Comparison of ENCODE assay signal across 10 cellular contexts in genomic region chr17:49514374-49514738, GRCh38. TPM values are rescaled to one million over a fixed set of nuclear protein-coding genes. Genes with fewer than 3 reads are reported as not detected.
DNase-seq lines count a peak whose midpoint lies in the region; ATAC-seq and TF ChIP-seq lines count a peak whose summit lies in the region.
"Had no signal": no experiment of that assay in that cellular context is flagged by ENCODE, and none has a peak within 500 bp of the region (broad histone marks: within the 10 kb centered on the region; RNA-seq: fewer than 3 reads in every experiment).

No MANE protein-coding gene starts in this region.

- H3K9me3 Mint-ChIP-seq in stimulated activated effector memory CD8-positive, alpha-beta T cell treated with anti-CD3 and anti-CD28 coated beads, Interleukin-12 subunit alpha, Interleukin-12 subunit beta, amount 100 ng/mL, for 72 hours: no peaks in the 10 kb centered on the region

- no peaks in the 10 kb centered on the region for H3K4me1 Mint-ChIP-seq in stimulated activated effector memory CD8-positive, alpha-beta T cell treated with anti-CD3 and anti-CD28 coated beads, Interleukin-12 subunit alpha, Interleukin-12 subunit beta, amount 100 ng/mL, for 72 hours

- peak overlapping the region in 3 of 5 donors; percentile 66 to 83 (median 79) for H3K27ac ChIP-seq in adrenal gland
- H3K27ac ChIP-seq in right cardiac atrium (ENCODE audit: low read length): peak overlapping the region; percentile 28

- TF ChIP-seq CTCF in GM12872 (IDR thresholded peaks at IDR 0.05; ENCODE audit: insufficient read depth, low read depth, low read length) (peak; percentile 30; the same call in 1 of the 3 replicates), adrenal gland (IDR thresholded peaks at IDR 0.05) (peak in 1 of 6 experiments; percentile 10)

- peak overlapping the region; percentile 72 for H3K27ac Mint-ChIP-seq in stimulated activated effector memory CD8-positive, alpha-beta T cell treated with anti-CD3 and anti-CD28 coated beads, Interleukin-12 subunit alpha, Interleukin-12 subunit beta, amount 100 ng/mL, for 72 hours

- intact Hi-C loops in adrenal gland (cut with DNase I): no loop called here
- intact Hi-C loops in right cardiac atrium (cut with DNase I): no loop called here

- no peaks in the 10 kb centered on the region for H3K36me3 Mint-ChIP-seq in stimulated activated effector memory CD8-positive, alpha-beta T cell treated with anti-CD3 and anti-CD28 coated beads, Interleukin-12 subunit alpha, Interleukin-12 subunit beta, amount 100 ng/mL, for 72 hours

- no peak overlapping the region for H3K4me3 Mint-ChIP-seq in stimulated activated effector memory CD8-positive, alpha-beta T cell treated with anti-CD3 and anti-CD28 coated beads, Interleukin-12 subunit alpha, Interleukin-12 subunit beta, amount 100 ng/mL, for 72 hours

- no peaks in the 10 kb centered on the region for H3K36me3 ChIP-seq in adrenal gland (replicated peaks in 1 of 2)

- TF ChIP-seq POLR2A in adrenal gland (IDR thresholded peaks at IDR 0.05): no peak

- H3K4me1 ChIP-seq in adrenal gland (replicated peaks in 1 of 2) (peaks cover 17 to 21% of the 10 kb centered on the region in 2 donors), right cardiac atrium (ENCODE audit: control insufficient read depth, insufficient read depth, low read length) (peaks cover 5% of the 10 kb centered on the region)

- WGBS in adrenal gland, 4 donors: 69 to 93% (median 88%) methylated on average over 2 to 3 of the region's 3 CpGs
- WGBS in right cardiac atrium: 66% methylated on average over 3 of the region's 3 CpGs

- DNase-seq in adrenal gland: peak in 1 of 7 donors; percentile 17
- peak in 2 of 3 donors; percentile 66 to 72 for DNase-seq in right cardiac atrium
- DNase-seq in stimulated activated effector memory CD8-positive, alpha-beta T cell treated with anti-CD3 and anti-CD28 coated beads, Interleukin-12 subunit alpha, Interleukin-12 subunit beta, amount 100 ng/mL, for 72 hours (ENCODE audit: low spot score in 2 of 2): no peak
- no peak for DNase-seq in SW480 (ENCODE audit: low spot score)
- DNase-seq in activated CD8-positive, alpha-beta memory T cell treated with anti-CD3 and anti-CD28 coated beads, Interleukin-2, amount 50 U/mL, for 4 hours: no peak
- DNase-seq in NCI-H2227 (lab: John Stamatoyannopoulos, UW; ENCODE audit: unreplicated experiment): no peak
- DNase-seq: activated naive CD4-positive, alpha-beta T cell had no signal

- H3K27me3 ChIP-seq in adrenal gland (no peaks in the 10 kb centered on the region), right cardiac atrium (ENCODE audit: control insufficient read depth, insufficient read depth) (no peaks in the 10 kb centered on the region)
- H3K27me3 ChIP-seq: SJCRH30 had no signal

- H3K4me3 ChIP-seq in adrenal gland (no peak overlapping the region), right cardiac atrium (ENCODE audit: low read length) (no peak overlapping the region)
- H3K4me3 ChIP-seq: SJCRH30 had no signal

- H3K9me3 ChIP-seq in adrenal gland (replicated peaks in 1 of 3) (no peaks in the 10 kb centered on the region), right cardiac atrium (ENCODE audit: control insufficient read depth, low read length) (no peaks in the 10 kb centered on the region)
- H3K9me3 ChIP-seq: SJCRH30 had no signal

- peak in 1 of 2 donors; percentile 3 for ATAC-seq in right cardiac atrium
- no peak for ATAC-seq in stimulated activated effector memory CD8-positive, alpha-beta T cell treated with anti-CD3 and anti-CD28 coated beads, Interleukin-12 subunit alpha, Interleukin-12 subunit beta, amount 100 ng/mL, for 72 hours
- no peak for ATAC-seq in HG03439 (IDR thresholded peaks at IDR 0.05; ENCODE audit: unreplicated experiment)

RNA-seq across cellular contexts. Expression of gene NGFR, which starts 19.3 kb away (rescaled TPM):
- total RNA-seq in adrenal gland (10 to 100 TPM; 15.8 to 77.8 (median 29.5) TPM), right cardiac atrium (10 to 100 TPM; 21.6 to 39.8 (median 29.4) TPM)
- polyA plus RNA-seq in adrenal gland (10 to 100 TPM; 14.0 to 25.5 (median 21.8) TPM), right cardiac atrium (16.5 TPM)

Comparison
In these comparisons a context has a peak if more than half of its experiments do, and no peak if none do; other contexts are left out.
1. DNase-seq: peak in right cardiac atrium (2 of 3); none in stimulated activated effector memory CD8-positive, alpha-beta T cell treated with anti-CD3 and anti-CD28 coated beads, Interleukin-12 subunit alpha, Interleukin-12 subunit beta, amount 100 ng/mL, for 72 hours (0 of 2), SW480 (single experiment), activated CD8-positive, alpha-beta memory T cell treated with anti-CD3 and anti-CD28 coated beads, Interleukin-2, amount 50 U/mL, for 4 hours (single experiment) and NCI-H2227 (single experiment).